ENCODE assay signal across 8 cellular contexts in the genomic region with DNA sequence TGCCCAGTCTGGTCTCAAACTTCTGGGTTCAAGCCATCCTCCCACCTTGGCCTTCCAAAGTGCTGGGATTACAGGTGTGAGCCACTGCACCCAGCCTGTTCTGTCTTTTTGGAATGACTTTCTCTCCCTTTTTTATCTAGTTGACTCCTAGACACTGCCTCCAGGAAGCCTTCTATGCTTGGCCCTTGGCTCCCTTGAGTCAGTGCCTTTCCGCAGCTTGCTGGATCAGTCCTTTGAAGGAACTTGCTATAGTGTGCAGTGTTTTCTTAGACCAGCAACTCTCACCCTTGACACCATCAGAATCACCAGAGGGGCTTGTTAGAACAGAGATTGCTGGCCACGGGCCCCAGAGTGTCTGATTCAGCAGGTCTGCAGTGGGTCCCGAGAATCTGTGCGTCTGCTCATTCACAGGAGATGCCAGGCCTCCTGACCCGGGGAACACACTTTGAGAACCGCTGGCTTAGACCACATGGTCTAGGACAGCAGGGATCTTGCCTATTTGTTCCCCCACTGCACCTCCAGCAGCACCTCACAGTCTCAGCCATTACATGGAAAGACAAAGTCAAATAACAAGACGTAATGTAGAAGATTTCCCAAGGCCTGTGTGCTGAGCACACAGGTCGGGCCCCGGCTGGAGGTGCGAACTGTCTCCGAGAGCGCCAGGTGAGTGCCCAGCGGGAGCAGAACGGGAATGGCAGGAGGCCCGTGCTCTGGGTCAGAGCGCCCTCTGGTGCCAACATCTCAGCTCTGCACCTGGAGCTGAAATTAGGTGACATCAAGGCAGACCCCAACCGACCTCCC. TPM values are rescaled to one million over a fixed set of nuclear protein-coding genes. Genes with fewer than 3 reads are reported as not detected.
DNase-seq lines count a peak whose midpoint lies in the region; ATAC-seq, FAIRE-seq and TF ChIP-seq lines count a peak whose summit lies in the region.

No MANE protein-coding gene starts in this region.

- intact Hi-C loops in posterior vena cava (cut with DNase I): loop anchor here (1.0 to 10.0 kb wide), 5 partner anchors 87 to 347 kb away; a partner anchor contains a TSS
- intact Hi-C loops in vagina (cut with DNase I): loop anchor here (10.0 kb wide), 1 partner anchor 107 kb away; no protein-coding TSS in a partner anchor

- in situ Hi-C loops in KBM-7 (cut with MboI; ENCODE audit: low pct_unique_long_range_greater_than_20kb, low sequenced_read_pairs): loop anchor here (10.0 kb wide), 1 partner anchor 107 kb away; no protein-coding TSS in a partner anchor

- H3K27me3 ChIP-seq in vagina: no peaks in the 10 kb centered on the region

- H3K4me1 Mint-ChIP-seq in glutamatergic neuron (ENCODE audit: low read depth, unreplicated experiment): peaks cover 6% of the 10 kb centered on the region

- no peaks in the 10 kb centered on the region for H3K9me3 Mint-ChIP-seq in glutamatergic neuron (ENCODE audit: unreplicated experiment)

- no peaks in the 10 kb centered on the region for H3K36me3 ChIP-seq in vagina

- no peak for ATAC-seq in HG03095 (IDR thresholded peaks at IDR 0.05; ENCODE audit: unreplicated experiment)

- H3K27ac ChIP-seq in RWPE1 (peak overlapping the region; percentile 14; the same call in 1 of the 2 replicates), vagina (no peak overlapping the region)

- no peaks in the 10 kb centered on the region for H3K4me1 ChIP-seq in vagina

- no peaks in the 10 kb centered on the region for H3K9me3 ChIP-seq in vagina

- no peak for TF ChIP-seq POLR2A in vagina (IDR thresholded peaks at IDR 0.05)

- DNase-seq in D721Med (ENCODE audit: insufficient read length, low spot score) (peak; percentile 75), KBM-7 (peak; percentile 75), RWPE1 (ENCODE audit: low spot score) (peak; percentile 84), glutamatergic neuron (peak; percentile 82), posterior vena cava (ENCODE audit: low spot score) (peak; percentile 89), vagina (ENCODE audit: extremely low spot score in 2 of 2) (no peak)
- peak; percentile 29 for DNase-seq in activated effector memory CD4-positive, alpha-beta T cell treated with Interleukin-2 at 50 U/mL for 16 hours

- H3K4me3 ChIP-seq in vagina: no peak overlapping the region

- peaks cover 4% of the 10 kb centered on the region for H3K27me3 Mint-ChIP-seq in glutamatergic neuron (ENCODE audit: unreplicated experiment)

- no peaks in the 10 kb centered on the region for H3K36me3 Mint-ChIP-seq in glutamatergic neuron (ENCODE audit: unreplicated experiment)

- TF ChIP-seq CTCF in D721Med (IDR thresholded peaks at IDR 0.05; ENCODE audit: insufficient read depth, missing control alignments) (peak; percentile 88), RWPE1 (conservative IDR thresholded peaks at IDR 0.05; ENCODE audit: low read depth) (peak; percentile 93), glutamatergic neuron (IDR thresholded peaks at IDR 0.05; ENCODE audit: partially characterized antibody, unreplicated experiment) (peak; percentile 89), vagina (IDR thresholded peaks at IDR 0.05) (peak; percentile 67 to 86 (median 85))

- no peak overlapping the region for H3K4me3 Mint-ChIP-seq in glutamatergic neuron (ENCODE audit: unreplicated experiment)

- H3K27ac Mint-ChIP-seq in glutamatergic neuron (ENCODE audit: unreplicated experiment): no peak overlapping the region

- CTCF ChIA-PET in RWPE1 (lab: Yijun Ruan, JAX): interaction anchor here (0.6 to 8.5 kb wide), 21 partner anchors 10 to 923 kb away, joined by 3 to 109 read pairs (median 4); a partner anchor contains a TSS

- POLR2A ChIA-PET in RWPE1 (lab: Yijun Ruan, JAX; ENCODE audit: low non-redundant PET): no interaction called here

- FAIRE-seq in D721Med (lab: Jason Lieb, UNC): no peak

RNA-seq across cellular contexts. Expression of a gene that starts 27.4 kb away (rescaled TPM):
- total RNA-seq in glutamatergic neuron (ENCODE audit: unreplicated experiment) (110 TPM), posterior vena cava (10 to 100 TPM; 37.7 to 39.1 TPM), vagina (31.2 TPM)

Comparison
In these comparisons a context has a peak if more than half of its experiments do, and no peak if none do; other contexts are left out.
1. DNase-seq: peak in D721Med (single experiment), KBM-7 (single experiment), RWPE1 (single experiment), activated effector memory CD4-positive, alpha-beta T cell treated with Interleukin-2 at 50 U/mL for 16 hours (single experiment), glutamatergic neuron (single experiment) and posterior vena cava (single experiment); none in vagina (0 of 2).
2. Peak in every context shown above with its lines, with median percentiles within 50 percentile points of each other: CTCF ChIP-seq.